ENCODE assay signal across 23 cellular contexts in genomic region chr7:29013062-29013461, GRCh38. TPM values are rescaled to one million over a fixed set of nuclear protein-coding genes. Genes with fewer than 3 reads are reported as not detected.
"Had no signal": no experiment of that assay in that cellular context is flagged by ENCODE, and none has a peak within 500 bp of the region (broad histone marks: within the 10 kb centered on the region; RNA-seq: fewer than 3 reads in every experiment).

No MANE protein-coding gene starts in this region.

- H3K4me2 ChIP-seq: hepatocyte, smooth muscle cell had no signal

- H2AFZ ChIP-seq: hepatocyte had no signal

- H3K9me3 Mint-ChIP-seq: effector memory CD8-positive, alpha-beta T cell; naive thymus-derived CD8-positive, alpha-beta T cell; stimulated activated naive B cell treated with anti-CD40 and anti-IgM and Interleukin-4, amounts not matched to agents 10 μg/mL and 1 μg/mL and 100 μg/mL, for 72 hours; stimulated activated naive CD8-positive, alpha-beta T cell treated with anti-CD3 and anti-CD28 coated beads, Interleukin-15, Interleukin-2, amounts not matched to agents 100 ng/mL and 50 ng/mL, for 24 hours had no signal

- DNase-seq: caudate nucleus; cerebellar nuclear complex; cortex of kidney; effector memory CD8-positive, alpha-beta T cell; foreskin melanocyte; kidney; lower lobe of right lung; naive thymus-derived CD8-positive, alpha-beta T cell; pancreas; retina; stimulated activated CD4-positive, alpha-beta T cell treated with anti-CD3 and anti-CD28 coated beads, Interleukin-2, amount 100 ng/mL, for 24 hours; stimulated activated CD4-positive, alpha-beta T cell treated with anti-CD3 and anti-CD28 coated beads, Interleukin-4, amount 100 ng/mL, for 4 hours; stimulated activated naive B cell treated with anti-CD40 and anti-IgM and Interleukin-4, amounts not matched to agents 10 μg/mL and 1 μg/mL and 100 μg/mL, for 72 hours; upper lobe of left lung; uterus had no signal

- H3K36me3 Mint-ChIP-seq: naive thymus-derived CD8-positive, alpha-beta T cell; stimulated activated naive B cell treated with anti-CD40 and anti-IgM and Interleukin-4, amounts not matched to agents 10 μg/mL and 1 μg/mL and 100 μg/mL, for 72 hours had no signal

- H3K36me3 ChIP-seq: lower lobe of right lung, neutrophil, pancreas, thoracic aorta, tibial nerve, upper lobe of left lung, uterus had no signal

- H3K4me1 Mint-ChIP-seq: naive thymus-derived CD8-positive, alpha-beta T cell; stimulated activated naive B cell treated with anti-CD40 and anti-IgM and Interleukin-4, amounts not matched to agents 10 μg/mL and 1 μg/mL and 100 μg/mL, for 72 hours had no signal

- H3K79me2 ChIP-seq: hepatocyte had no signal

- H3K4me3 ChIP-seq: hepatocyte, lower lobe of right lung, pancreas, smooth muscle cell, thoracic aorta, tibial nerve, upper lobe of left lung, uterus had no signal

- H3K4me1 ChIP-seq: lower lobe of right lung, pancreas, tibial nerve, upper lobe of left lung, uterus had no signal

- H3K27ac Mint-ChIP-seq: effector memory CD8-positive, alpha-beta T cell; naive thymus-derived CD8-positive, alpha-beta T cell; stimulated activated naive B cell treated with anti-CD40 and anti-IgM and Interleukin-4, amounts not matched to agents 10 μg/mL and 1 μg/mL and 100 μg/mL, for 72 hours; stimulated activated naive CD8-positive, alpha-beta T cell treated with anti-CD3 and anti-CD28 coated beads, Interleukin-15, Interleukin-2, amounts not matched to agents 100 ng/mL and 50 ng/mL, for 24 hours had no signal

- H3K27me3 ChIP-seq: hepatocyte, neutrophil, pancreas, tibial nerve, upper lobe of left lung, uterus had no signal

- H3K4me3 Mint-ChIP-seq: effector memory CD8-positive, alpha-beta T cell; naive thymus-derived CD8-positive, alpha-beta T cell; stimulated activated naive B cell treated with anti-CD40 and anti-IgM and Interleukin-4, amounts not matched to agents 10 μg/mL and 1 μg/mL and 100 μg/mL, for 72 hours; stimulated activated naive CD8-positive, alpha-beta T cell treated with anti-CD3 and anti-CD28 coated beads, Interleukin-15, Interleukin-2, amounts not matched to agents 100 ng/mL and 50 ng/mL, for 24 hours had no signal

- H3K9me3 ChIP-seq: lower lobe of right lung, neutrophil, pancreas, thoracic aorta, tibial nerve, upper lobe of left lung, uterus had no signal

- ATAC-seq: effector memory CD8-positive, alpha-beta T cell; left lobe of liver; lower lobe of right lung; naive thymus-derived CD8-positive, alpha-beta T cell; pancreas; sciatic nerve; stimulated activated naive B cell treated with anti-CD40 and anti-IgM and Interleukin-4, amounts not matched to agents 10 μg/mL and 1 μg/mL and 100 μg/mL, for 72 hours had no signal

- H3K27ac ChIP-seq: hepatocyte, lower lobe of right lung, neutrophil, pancreas, thoracic aorta, tibial nerve, upper lobe of left lung, uterus had no signal

RNA-seq across cellular contexts. Expression of gene TRIL, which starts 54.9 kb away (rescaled TPM):
- total RNA-seq: naive thymus-derived CD8-positive, alpha-beta T cell had no signal
